ENCODE assay signal across 1 cellular context in genomic region chr3:46895204-46895660, GRCh38.
TF ChIP-seq lines count a peak whose summit lies in the region.

No MANE protein-coding gene starts in this region.

TF ChIP-seq in HepG2, 621 proteins besides CTCF, POLR2A, EP300 and RAD21 (continued from another document):
- TF ChIP-seq SALL1 (CRISPR knock-in tag; IDR thresholded peaks at IDR 0.05) (0 out of 2 replicates have a peak, but pooled peaks have one; percentile 25), ZBTB44 (CRISPR knock-in tag; IDR thresholded peaks at IDR 0.05) (no peak), MAZ (IDR thresholded peaks at IDR 0.05; ENCODE audit: borderline replicate concordance, low read depth, low read length) (peak; percentile 80; the same call in 1 of the 2 replicates), MAZ (CRISPR knock-in tag; IDR thresholded peaks at IDR 0.05; ENCODE audit: low read depth) (no peak), MAX (IDR thresholded peaks at IDR 0.05) (0 out of 2 replicates have a peak, but pooled peaks have one; percentile 5), XRCC5 (optimal IDR thresholded peaks at IDR 0.05; ENCODE audit: low read length) (peak; percentile 65), ZNF776 (CRISPR knock-in tag; IDR thresholded peaks at IDR 0.05) (no peak), SMC3 (IDR thresholded peaks at IDR 0.05; ENCODE audit: low read length) (peak; percentile 81)
